In the genomic region with DNA sequence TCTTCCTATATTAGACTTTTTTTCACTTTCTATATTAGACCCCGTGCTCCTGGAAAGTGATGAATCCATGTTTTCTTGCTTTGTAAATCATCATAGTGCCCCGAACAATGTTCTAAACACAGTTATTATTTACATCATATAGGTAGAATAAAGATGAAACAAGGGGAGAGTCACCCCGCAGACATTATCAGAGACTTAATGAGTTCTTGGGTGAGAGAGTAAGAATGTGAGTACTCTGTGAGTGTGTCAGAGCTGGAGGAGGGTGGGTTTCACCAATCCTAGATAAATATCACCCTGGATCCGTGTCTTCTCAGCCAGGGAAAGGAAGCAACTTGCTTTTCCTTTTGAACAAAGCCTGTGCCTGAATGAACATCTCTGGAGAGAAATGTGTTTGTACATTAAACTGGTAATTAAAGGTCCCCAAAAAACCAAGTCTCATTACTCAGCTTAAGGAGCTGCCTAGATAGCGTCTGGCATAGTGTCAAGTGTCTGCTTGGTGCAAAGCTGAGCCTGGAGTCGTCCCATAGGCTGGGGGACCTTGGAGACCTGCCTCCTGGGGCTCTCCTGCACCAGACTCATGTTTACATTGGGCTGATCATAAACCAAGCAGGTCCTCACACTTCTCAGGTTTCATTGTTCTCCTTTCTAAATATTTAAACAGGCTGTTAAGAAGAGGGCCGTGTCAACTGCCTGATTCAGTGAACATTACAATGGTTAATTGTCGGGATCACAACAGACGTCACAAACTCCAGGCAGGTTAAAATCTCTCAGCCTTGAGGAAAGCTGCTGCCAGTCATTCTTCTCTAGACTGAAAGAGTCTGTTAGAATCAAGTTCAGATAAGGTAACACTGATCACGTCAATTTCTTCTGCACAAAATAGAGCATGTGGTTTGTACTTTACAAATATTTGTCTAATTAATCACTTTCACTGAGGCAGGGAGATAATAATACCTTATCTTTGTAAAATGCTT, we compare ENCODE assay signal across 10 cellular contexts.
DNase-seq lines count a peak whose midpoint lies in the region; ATAC-seq, FAIRE-seq and TF ChIP-seq lines count a peak whose summit lies in the region.
"Had no signal": no experiment of that assay in that cellular context is flagged by ENCODE, and none has a peak within 500 bp of the region (broad histone marks: within the 10 kb centered on the region; RNA-seq: fewer than 3 reads in every experiment).

No MANE protein-coding gene starts in this region.

- peaks cover 0 to 6% (median 0%) of the 10 kb centered on the region in 7 donors for H3K4me1 Mint-ChIP-seq in naive thymus-derived CD4-positive, alpha-beta T cell

- CTCF ChIA-PET in HepG2 (lab: Yijun Ruan, JAX; ENCODE audit: low intra/inter-chr PET ratio, low total read pairs), result no interaction called here
- CTCF ChIA-PET in naive thymus-derived CD4-positive, alpha-beta T cell (lab: Charles Lee), result no interaction called here

- intact Hi-C loops in HepG2 (cut with micrococcal nuclease; ENCODE audit: unreplicated experiment), result no loop called here
- intact Hi-C loops in naive thymus-derived CD4-positive, alpha-beta T cell (cut with micrococcal nuclease), result no loop called here

- peaks cover 24% of the 10 kb centered on the region for H3K4me1 ChIP-seq in HepG2 (ENCODE audit: insufficient read depth, low read length)
- H3K4me1 ChIP-seq in naive thymus-derived CD4-positive, alpha-beta T cell (ENCODE audit: control insufficient read depth in 2 of 2, insufficient read depth in 2 of 2, low read length in 2 of 2), result peaks cover 0 to 4% of the 10 kb centered on the region in 2 donors

- H3K36me3 ChIP-seq in SK-N-MC (ENCODE audit: insufficient read depth, low read length) (no peaks in the 10 kb centered on the region), HepG2 (replicated peaks in 1 of 2; ENCODE audit: control insufficient read depth in 1 of 2, insufficient read depth in 2 of 2, low read length in 2 of 2) (no peaks in the 10 kb centered on the region)
- no peaks in the 10 kb centered on the region for H3K36me3 ChIP-seq in naive thymus-derived CD4-positive, alpha-beta T cell (ENCODE audit: control insufficient read depth in 2 of 3, insufficient read depth in 3 of 3, low read length in 3 of 3)

- H3K4me3 Mint-ChIP-seq in naive thymus-derived CD4-positive, alpha-beta T cell, result no peak overlapping the region
- H3K4me3 Mint-ChIP-seq: naive B cell had no signal

- peaks cover 0 to 1% (median 0%) of the 10 kb centered on the region in 5 donors for H3K36me3 Mint-ChIP-seq in naive thymus-derived CD4-positive, alpha-beta T cell
- H3K36me3 Mint-ChIP-seq: naive B cell had no signal

- TF ChIP-seq POLR2A in HepG2 (IDR thresholded peaks at IDR 0.05; ENCODE audit: insufficient read depth in 1 of 2, low read depth in 2 of 2, low read length in 2 of 2), result no peak

- no peaks in the 10 kb centered on the region for H3K79me2 ChIP-seq in HepG2 (ENCODE audit: insufficient read depth, low read length)

- H3K4me3 ChIP-seq in SK-N-MC (no peak overlapping the region), HepG2 (replicated peaks in 1 of 3; ENCODE audit: insufficient read depth in 1 of 3, low read depth in 2 of 3, low read length in 3 of 3) (no peak overlapping the region)
- H3K4me3 ChIP-seq in naive thymus-derived CD4-positive, alpha-beta T cell (ENCODE audit: low read length), result no peak overlapping the region

- no peaks in the 10 kb centered on the region for H3K27me3 Mint-ChIP-seq in naive thymus-derived CD4-positive, alpha-beta T cell
- H3K27me3 Mint-ChIP-seq: naive B cell had no signal

- peak in 1 of 2 experiments; percentile 24; a peak in 2 of 4 replicates for TF ChIP-seq EP300 in HepG2 (IDR thresholded peaks at IDR 0.05; ENCODE audit: low read depth in 2 of 2, low read length in 2 of 2)
- no peak for TF ChIP-seq EP300 in HepG2 (CRISPR knock-in tag; IDR thresholded peaks at IDR 0.05; ENCODE audit: borderline replicate concordance)

- 0 out of 2 replicates have a peak overlapping the region, but pooled peaks have one; percentile 3 for H3K27ac ChIP-seq in SK-N-MC
- no peak overlapping the region for H3K27ac ChIP-seq in HepG2 (ENCODE audit: extremely low read length, insufficient read depth, low read length)
- H3K27ac ChIP-seq in naive thymus-derived CD4-positive, alpha-beta T cell (ENCODE audit: low read depth, low read length), result no peak overlapping the region

- H3K9me3 ChIP-seq in SK-N-MC (ENCODE audit: low read depth, low read length), result no peaks in the 10 kb centered on the region
- no peaks in the 10 kb centered on the region for H3K9me3 ChIP-seq in HepG2 (ENCODE audit: low read length)
- H3K9me3 ChIP-seq in naive thymus-derived CD4-positive, alpha-beta T cell (ENCODE audit: control insufficient read depth in 2 of 3, low read length in 3 of 3), result no peaks in the 10 kb centered on the region

- H3K9me3 Mint-ChIP-seq in naive thymus-derived CD4-positive, alpha-beta T cell, result no peaks in the 10 kb centered on the region

- no peaks in the 10 kb centered on the region; the same call in 1 of the 2 replicates for H4K20me1 ChIP-seq in HepG2 (ENCODE audit: insufficient read depth, low read length)

- H3K27ac Mint-ChIP-seq in naive thymus-derived CD4-positive, alpha-beta T cell, result no peak overlapping the region

- H3K27me3 ChIP-seq in HepG2 (ENCODE audit: control insufficient read depth in 1 of 2, insufficient read depth in 2 of 2, low read length in 2 of 2), result peaks cover 3 to 60% of the 10 kb centered on the region in 2 experiments
- H3K27me3 ChIP-seq in naive thymus-derived CD4-positive, alpha-beta T cell (ENCODE audit: control insufficient read depth in 2 of 2, insufficient read depth in 2 of 2, low read length in 2 of 2), result no peaks in the 10 kb centered on the region

- H3K9ac ChIP-seq in SK-N-MC (ENCODE audit: insufficient read length), result no peak overlapping the region
- H3K9ac ChIP-seq in HepG2 (ENCODE audit: insufficient read depth, low read depth, low read length), result no peak overlapping the region

- BruUV-seq in HepG2 (replicated peaks; lab: Mats Ljungman, UMichigan), result no TSS peak

- ATAC-seq in HepG2 (peak; percentile 96), GM21528 (IDR thresholded peaks at IDR 0.05; ENCODE audit: low FRiP score, unreplicated experiment) (no peak)
- ATAC-seq in naive thymus-derived CD4-positive, alpha-beta T cell, result no peak

- 3% methylated on average over 10 of the region's 10 CpGs for WGBS in HepG2 (ENCODE audit: low lambda C conversion rate)

- DNase-seq in DMS 273 treated with DMSO at 0.1 percent for 48 hours (lab: John Stamatoyannopoulos, UW), result peak; percentile 75
- DNase-seq in NCI-H1694 treated with DMSO at 0.1 percent for 48 hours (lab: John Stamatoyannopoulos, UW), result peak; percentile 25
- no peak for DNase-seq in SK-N-MC (ENCODE audit: low read depth, low spot score)
- DNase-seq in HepG2 (ENCODE audit: low spot score), result peak; percentile 77
- no peak for DNase-seq in activated naive CD4-positive, alpha-beta T cell treated with anti-CD3 and anti-CD28 coated beads, Interleukin-2, amount 50 U/mL, for 16 hours
- DNase-seq in 8988T, result no peak
- no peak for DNase-seq in naive thymus-derived CD4-positive, alpha-beta T cell
- DNase-seq: DND-41, naive B cell had no signal

- TF ChIP-seq CTCF in HepG2 (CRISPR knock-in tag; IDR thresholded peaks at IDR 0.05), result no peak

- in situ Hi-C loops in HepG2 (cut with HindIII; ENCODE audit: extremely low pct_ligation_motif_present, low pct_unique_long_range_greater_than_20kb), result no loop called here

- no peak overlapping the region for H2AFZ ChIP-seq in HepG2 (ENCODE audit: low read length)

- POLR2A ChIA-PET in HepG2 (lab: Yijun Ruan, JAX), result no interaction called here
- POLR2A ChIA-PET in naive thymus-derived CD4-positive, alpha-beta T cell (lab: Charles Lee), result no interaction called here

- H3K4me2 ChIP-seq in HepG2 (ENCODE audit: low read depth, low read length), result peak overlapping the region; percentile 3

- peak; percentile 75 for FAIRE-seq in HepG2 (lab: Jason Lieb, UNC)

- TF ChIP-seq RAD21 in HepG2 (CRISPR knock-in tag; IDR thresholded peaks at IDR 0.05), result no peak

TF ChIP-seq in HepG2, 621 proteins besides CTCF, POLR2A, EP300 and RAD21 (continues in another document):
- TF ChIP-seq FOXP1 (IDR thresholded peaks at IDR 0.05) (no peak), FOXP1 (CRISPR knock-in tag; IDR thresholded peaks at IDR 0.05) (peak; percentile 69), DNMT3B (CRISPR knock-in tag; conservative IDR thresholded peaks at IDR 0.05) (peak; percentile 74; the same call in 1 of the 2 replicates), SMARCE1 (IDR thresholded peaks at IDR 0.05; ENCODE audit: borderline replicate concordance) (no peak), ISL2 (CRISPR knock-in tag; IDR thresholded peaks at IDR 0.05) (peak; percentile 41; the same call in 1 of the 2 replicates), FOSL2 (CRISPR knock-in tag; IDR thresholded peaks at IDR 0.05) (peak; percentile 35; the same call in 1 of the 2 replicates), CREB1 (IDR thresholded peaks at IDR 0.05) (peak; percentile 51; the same call in 1 of the 2 replicates), CREB1 (CRISPR knock-in tag; IDR thresholded peaks at IDR 0.05) (peak; percentile 77), RFXAP (CRISPR knock-in tag; IDR thresholded peaks at IDR 0.05; ENCODE audit: borderline replicate concordance) (peak; percentile 44; the same call in 1 of the 2 replicates), HES4 (CRISPR knock-in tag; IDR thresholded peaks at IDR 0.05; ENCODE audit: borderline replicate concordance) (no peak), NFIC (IDR thresholded peaks at IDR 0.05; ENCODE audit: low read length) (peak; percentile 36; the same call in 1 of the 2 replicates), FOXA3 (CRISPR knock-in tag; IDR thresholded peaks at IDR 0.05) (peak; percentile 88), ZFP36L2 (CRISPR knock-in tag; IDR thresholded peaks at IDR 0.05) (no peak), ELF3 (CRISPR knock-in tag; IDR thresholded peaks at IDR 0.05) (peak; percentile 13; the same call in 1 of the 2 replicates), HHEX (CRISPR knock-in tag; IDR thresholded peaks at IDR 0.05) (peak; percentile 81), NR2F1 (CRISPR knock-in tag; IDR thresholded peaks at IDR 0.05) (no peak)
- TF ChIP-seq, protein P1, sequence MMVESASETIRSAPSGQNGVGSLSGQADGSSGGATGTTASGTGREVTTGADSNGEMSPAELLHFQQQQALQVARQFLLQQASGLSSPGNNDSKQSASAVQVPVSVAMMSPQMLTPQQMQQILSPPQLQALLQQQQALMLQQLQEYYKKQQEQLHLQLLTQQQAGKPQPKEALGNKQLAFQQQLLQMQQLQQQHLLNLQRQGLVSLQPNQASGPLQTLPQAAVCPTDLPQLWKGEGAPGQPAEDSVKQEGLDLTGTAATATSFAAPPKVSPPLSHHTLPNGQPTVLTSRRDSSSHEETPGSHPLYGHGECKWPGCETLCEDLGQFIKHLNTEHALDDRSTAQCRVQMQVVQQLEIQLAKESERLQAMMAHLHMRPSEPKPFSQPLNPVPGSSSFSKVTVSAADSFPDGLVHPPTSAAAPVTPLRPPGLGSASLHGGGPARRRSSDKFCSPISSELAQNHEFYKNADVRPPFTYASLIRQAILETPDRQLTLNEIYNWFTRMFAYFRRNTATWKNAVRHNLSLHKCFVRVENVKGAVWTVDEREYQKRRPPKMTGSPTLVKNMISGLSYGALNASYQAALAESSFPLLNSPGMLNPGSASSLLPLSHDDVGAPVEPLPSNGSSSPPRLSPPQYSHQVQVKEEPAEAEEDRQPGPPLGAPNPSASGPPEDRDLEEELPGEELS (CRISPR knock-in tag; IDR thresholded peaks at IDR 0.05), result peak; percentile 77

Comparison
In these comparisons a context has a peak if more than half of its experiments do, and no peak if none do; other contexts are left out.
1. DNase-seq: peak in DMS 273 treated with DMSO at 0.1 percent for 48 hours (single experiment), NCI-H1694 treated with DMSO at 0.1 percent for 48 hours (single experiment) and HepG2 (single experiment); none in SK-N-MC (single experiment), activated naive CD4-positive, alpha-beta T cell treated with anti-CD3 and anti-CD28 coated beads, Interleukin-2, amount 50 U/mL, for 16 hours (single experiment), 8988T (single experiment) and naive thymus-derived CD4-positive, alpha-beta T cell (0 of 9).